In the genomic region with DNA sequence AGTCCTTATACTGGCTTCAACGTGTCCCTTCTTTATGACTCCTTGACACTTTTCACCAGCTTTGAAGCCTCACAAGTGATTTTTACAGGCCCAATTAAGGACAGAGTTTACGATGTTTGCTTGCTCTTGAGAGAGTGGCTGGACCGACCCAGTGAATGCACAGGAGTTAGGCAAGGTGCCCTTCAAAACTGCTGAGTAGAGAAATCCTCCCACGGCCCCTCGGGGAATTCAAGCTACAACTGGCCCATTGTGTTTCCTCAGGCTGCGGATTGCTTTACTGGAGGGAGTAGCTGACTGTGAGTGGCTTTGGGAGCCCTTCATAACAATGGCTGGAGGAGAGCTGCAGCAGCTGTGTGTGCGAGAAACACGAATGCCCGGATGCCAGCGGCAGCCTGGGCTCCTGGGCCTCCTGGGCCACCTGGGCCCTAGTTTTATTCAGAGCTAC, we compare ENCODE assay signal across 10 cellular contexts. TPM values are rescaled to one million over a fixed set of nuclear protein-coding genes. Genes with fewer than 3 reads are reported as not detected.
DNase-seq lines count a peak whose midpoint lies in the region; ATAC-seq and TF ChIP-seq lines count a peak whose summit lies in the region.
"Had no signal": no experiment of that assay in that cellular context is flagged by ENCODE, and none has a peak within 500 bp of the region (broad histone marks: within the 10 kb centered on the region; RNA-seq: fewer than 3 reads in every experiment).

No MANE protein-coding gene starts in this region.

- H3K27me3 Mint-ChIP-seq in WTC11 (ENCODE audit: low read depth): no peaks in the 10 kb centered on the region

- no peaks in the 10 kb centered on the region for H3K36me3 Mint-ChIP-seq in WTC11
- H3K36me3 Mint-ChIP-seq: stimulated activated effector memory CD8-positive, alpha-beta T cell treated with anti-CD3 and anti-CD28 coated beads, Interleukin-12 subunit alpha, Interleukin-12 subunit beta, amount 100 ng/mL, for 72 hours had no signal

- ATAC-seq in WTC11 (peak; percentile 97), GM21390 (IDR thresholded peaks at IDR 0.05; ENCODE audit: unreplicated experiment) (no peak)
- ATAC-seq: stimulated activated effector memory CD8-positive, alpha-beta T cell treated with anti-CD3 and anti-CD28 coated beads, Interleukin-12 subunit alpha, Interleukin-12 subunit beta, amount 100 ng/mL, for 72 hours had no signal

- H3K9me3 Mint-ChIP-seq in WTC11: no peaks in the 10 kb centered on the region
- H3K9me3 Mint-ChIP-seq: stimulated activated effector memory CD8-positive, alpha-beta T cell treated with anti-CD3 and anti-CD28 coated beads, Interleukin-12 subunit alpha, Interleukin-12 subunit beta, amount 100 ng/mL, for 72 hours had no signal

- POLR2A ChIA-PET in WTC11 (lab: Charles Lee): no interaction called here

- peak overlapping the region; percentile 96 for H3K27ac Mint-ChIP-seq in WTC11
- H3K27ac Mint-ChIP-seq: stimulated activated effector memory CD8-positive, alpha-beta T cell treated with anti-CD3 and anti-CD28 coated beads, Interleukin-12 subunit alpha, Interleukin-12 subunit beta, amount 100 ng/mL, for 72 hours had no signal

- peaks cover 20% of the 10 kb centered on the region for H3K4me1 Mint-ChIP-seq in WTC11

- DNase-seq in NCI-H1105 (lab: John Stamatoyannopoulos, UW): peak; percentile 45
- peak; percentile 49 for DNase-seq in WTC11 (ENCODE audit: low spot score)
- peak; percentile 64 to 69 for DNase-seq in hippocampal formation (lab: John Stamatoyannopoulos, UW)
- DNase-seq in superior temporal gyrus (ENCODE audit: extremely low spot score): peak; percentile 75
- no peak for DNase-seq in activated CD4-positive, alpha-beta T cell treated with anti-CD3 and anti-CD28 coated beads, Interleukin-2, amount 50 U/mL, for 48 hours
- DNase-seq in kidney tubule cell (ENCODE audit: low spot score): no peak
- DNase-seq: OCI-M1, sigmoid colon had no signal

- CTCF ChIA-PET in WTC11 (lab: Charles Lee): interaction anchor here (0.8 to 1.2 kb wide), 4 partner anchors 84 to 555 kb away, joined by 3 to 4 read pairs (median 4); no protein-coding TSS in a partner anchor

- no peak for TF ChIP-seq CTCF in WTC11 (IDR thresholded peaks at IDR 0.05)

- no peak overlapping the region for H3K4me3 Mint-ChIP-seq in WTC11
- H3K4me3 Mint-ChIP-seq: stimulated activated effector memory CD8-positive, alpha-beta T cell treated with anti-CD3 and anti-CD28 coated beads, Interleukin-12 subunit alpha, Interleukin-12 subunit beta, amount 100 ng/mL, for 72 hours had no signal

TF ChIP-seq in WTC11, 78 proteins besides CTCF, POLR2A, EP300 and RAD21:
- TF ChIP-seq SP1 (CRISPR knock-in tag; conservative IDR thresholded peaks at IDR 0.05) (no peak), FOXK1 (CRISPR knock-in tag; IDR thresholded peaks at IDR 0.05) (no peak), ZNF138 (CRISPR knock-in tag; conservative IDR thresholded peaks at IDR 0.05) (no peak), RELA (CRISPR knock-in tag; IDR thresholded peaks at IDR 0.05; ENCODE audit: borderline replicate concordance) (no peak), SOX15 (CRISPR knock-in tag; IDR thresholded peaks at IDR 0.05) (no peak), ETV6 (CRISPR knock-in tag; IDR thresholded peaks at IDR 0.05) (no peak; the same call in 1 of the 2 replicates), GRHL2 (CRISPR knock-in tag; IDR thresholded peaks at IDR 0.05; ENCODE audit: insufficient replicate concordance, severe bottlenecking) (no peak), ZMAT4 (CRISPR knock-in tag; IDR thresholded peaks at IDR 0.05) (no peak), ZNF263 (CRISPR knock-in tag; IDR thresholded peaks at IDR 0.05; ENCODE audit: low read depth) (no peak), ZNF121 (CRISPR knock-in tag; IDR thresholded peaks at IDR 0.05) (no peak), CBFB (CRISPR knock-in tag; IDR thresholded peaks at IDR 0.05; ENCODE audit: low read depth) (no peak)
- TF ChIP-seq, protein P1, sequence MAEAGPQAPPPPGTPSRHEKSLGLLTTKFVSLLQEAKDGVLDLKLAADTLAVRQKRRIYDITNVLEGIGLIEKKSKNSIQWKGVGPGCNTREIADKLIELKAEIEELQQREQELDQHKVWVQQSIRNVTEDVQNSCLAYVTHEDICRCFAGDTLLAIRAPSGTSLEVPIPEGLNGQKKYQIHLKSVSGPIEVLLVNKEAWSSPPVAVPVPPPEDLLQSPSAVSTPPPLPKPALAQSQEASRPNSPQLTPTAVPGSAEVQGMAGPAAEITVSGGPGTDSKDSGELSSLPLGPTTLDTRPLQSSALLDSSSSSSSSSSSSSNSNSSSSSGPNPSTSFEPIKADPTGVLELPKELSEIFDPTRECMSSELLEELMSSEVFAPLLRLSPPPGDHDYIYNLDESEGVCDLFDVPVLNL (CRISPR knock-in tag; IDR thresholded peaks at IDR 0.05; ENCODE audit: borderline replicate concordance, low read depth): no peak
- TF ChIP-seq, protein P2, sequence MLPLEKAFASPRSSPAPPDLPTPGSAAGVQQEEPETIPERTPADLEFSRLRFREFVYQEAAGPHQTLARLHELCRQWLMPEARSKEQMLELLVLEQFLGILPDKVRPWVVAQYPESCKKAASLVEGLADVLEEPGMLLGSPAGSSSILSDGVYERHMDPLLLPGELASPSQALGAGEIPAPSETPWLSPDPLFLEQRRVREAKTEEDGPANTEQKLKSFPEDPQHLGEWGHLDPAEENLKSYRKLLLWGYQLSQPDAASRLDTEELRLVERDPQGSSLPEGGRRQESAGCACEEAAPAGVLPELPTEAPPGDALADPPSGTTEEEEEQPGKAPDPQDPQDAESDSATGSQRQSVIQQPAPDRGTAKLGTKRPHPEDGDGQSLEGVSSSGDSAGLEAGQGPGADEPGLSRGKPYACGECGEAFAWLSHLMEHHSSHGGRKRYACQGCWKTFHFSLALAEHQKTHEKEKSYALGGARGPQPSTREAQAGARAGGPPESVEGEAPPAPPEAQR (CRISPR knock-in tag; IDR thresholded peaks at IDR 0.05): no peak
- TF ChIP-seq, protein P3, sequence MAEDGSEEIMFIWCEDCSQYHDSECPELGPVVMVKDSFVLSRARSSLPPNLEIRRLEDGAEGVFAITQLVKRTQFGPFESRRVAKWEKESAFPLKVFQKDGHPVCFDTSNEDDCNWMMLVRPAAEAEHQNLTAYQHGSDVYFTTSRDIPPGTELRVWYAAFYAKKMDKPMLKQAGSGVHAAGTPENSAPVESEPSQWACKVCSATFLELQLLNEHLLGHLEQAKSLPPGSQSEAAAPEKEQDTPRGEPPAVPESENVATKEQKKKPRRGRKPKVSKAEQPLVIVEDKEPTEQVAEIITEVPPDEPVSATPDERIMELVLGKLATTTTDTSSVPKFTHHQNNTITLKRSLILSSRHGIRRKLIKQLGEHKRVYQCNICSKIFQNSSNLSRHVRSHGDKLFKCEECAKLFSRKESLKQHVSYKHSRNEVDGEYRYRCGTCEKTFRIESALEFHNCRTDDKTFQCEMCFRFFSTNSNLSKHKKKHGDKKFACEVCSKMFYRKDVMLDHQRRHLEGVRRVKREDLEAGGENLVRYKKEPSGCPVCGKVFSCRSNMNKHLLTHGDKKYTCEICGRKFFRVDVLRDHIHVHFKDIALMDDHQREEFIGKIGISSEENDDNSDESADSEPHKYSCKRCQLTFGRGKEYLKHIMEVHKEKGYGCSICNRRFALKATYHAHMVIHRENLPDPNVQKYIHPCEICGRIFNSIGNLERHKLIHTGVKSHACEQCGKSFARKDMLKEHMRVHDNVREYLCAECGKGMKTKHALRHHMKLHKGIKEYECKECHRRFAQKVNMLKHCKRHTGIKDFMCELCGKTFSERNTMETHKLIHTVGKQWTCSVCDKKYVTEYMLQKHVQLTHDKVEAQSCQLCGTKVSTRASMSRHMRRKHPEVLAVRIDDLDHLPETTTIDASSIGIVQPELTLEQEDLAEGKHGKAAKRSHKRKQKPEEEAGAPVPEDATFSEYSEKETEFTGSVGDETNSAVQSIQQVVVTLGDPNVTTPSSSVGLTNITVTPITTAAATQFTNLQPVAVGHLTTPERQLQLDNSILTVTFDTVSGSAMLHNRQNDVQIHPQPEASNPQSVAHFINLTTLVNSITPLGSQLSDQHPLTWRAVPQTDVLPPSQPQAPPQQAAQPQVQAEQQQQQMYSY (CRISPR knock-in tag; IDR thresholded peaks at IDR 0.05): no peak
- TF ChIP-seq, protein P4, sequence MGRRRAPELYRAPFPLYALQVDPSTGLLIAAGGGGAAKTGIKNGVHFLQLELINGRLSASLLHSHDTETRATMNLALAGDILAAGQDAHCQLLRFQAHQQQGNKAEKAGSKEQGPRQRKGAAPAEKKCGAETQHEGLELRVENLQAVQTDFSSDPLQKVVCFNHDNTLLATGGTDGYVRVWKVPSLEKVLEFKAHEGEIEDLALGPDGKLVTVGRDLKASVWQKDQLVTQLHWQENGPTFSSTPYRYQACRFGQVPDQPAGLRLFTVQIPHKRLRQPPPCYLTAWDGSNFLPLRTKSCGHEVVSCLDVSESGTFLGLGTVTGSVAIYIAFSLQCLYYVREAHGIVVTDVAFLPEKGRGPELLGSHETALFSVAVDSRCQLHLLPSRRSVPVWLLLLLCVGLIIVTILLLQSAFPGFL (CRISPR knock-in tag; IDR thresholded peaks at IDR 0.05; ENCODE audit: borderline replicate concordance): no peak
- TF ChIP-seq, protein P5, sequence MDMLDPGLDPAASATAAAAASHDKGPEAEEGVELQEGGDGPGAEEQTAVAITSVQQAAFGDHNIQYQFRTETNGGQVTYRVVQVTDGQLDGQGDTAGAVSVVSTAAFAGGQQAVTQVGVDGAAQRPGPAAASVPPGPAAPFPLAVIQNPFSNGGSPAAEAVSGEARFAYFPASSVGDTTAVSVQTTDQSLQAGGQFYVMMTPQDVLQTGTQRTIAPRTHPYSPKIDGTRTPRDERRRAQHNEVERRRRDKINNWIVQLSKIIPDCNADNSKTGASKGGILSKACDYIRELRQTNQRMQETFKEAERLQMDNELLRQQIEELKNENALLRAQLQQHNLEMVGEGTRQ (CRISPR knock-in tag; IDR thresholded peaks at IDR 0.05): no peak
TF ChIP-seq in WTC11: peak in this region for 0.

RNA-seq across cellular contexts. Expression of gene SGK1, which starts 50.0 kb away (rescaled TPM):
- total RNA-seq in WTC11 (2021): 23.2 to 29.7 TPM (median 29.3 TPM) in 3 replicates

Comparison
In these comparisons a context has a peak if more than half of its experiments do, and no peak if none do; other contexts are left out.
1. DNase-seq: peak in NCI-H1105 (single experiment), WTC11 (single experiment), hippocampal formation (2 of 2) and superior temporal gyrus (single experiment); none in activated CD4-positive, alpha-beta T cell treated with anti-CD3 and anti-CD28 coated beads, Interleukin-2, amount 50 U/mL, for 48 hours (0 of 2) and kidney tubule cell (single experiment).